ENCODE assay signal across 1 cellular context in the genomic region with DNA sequence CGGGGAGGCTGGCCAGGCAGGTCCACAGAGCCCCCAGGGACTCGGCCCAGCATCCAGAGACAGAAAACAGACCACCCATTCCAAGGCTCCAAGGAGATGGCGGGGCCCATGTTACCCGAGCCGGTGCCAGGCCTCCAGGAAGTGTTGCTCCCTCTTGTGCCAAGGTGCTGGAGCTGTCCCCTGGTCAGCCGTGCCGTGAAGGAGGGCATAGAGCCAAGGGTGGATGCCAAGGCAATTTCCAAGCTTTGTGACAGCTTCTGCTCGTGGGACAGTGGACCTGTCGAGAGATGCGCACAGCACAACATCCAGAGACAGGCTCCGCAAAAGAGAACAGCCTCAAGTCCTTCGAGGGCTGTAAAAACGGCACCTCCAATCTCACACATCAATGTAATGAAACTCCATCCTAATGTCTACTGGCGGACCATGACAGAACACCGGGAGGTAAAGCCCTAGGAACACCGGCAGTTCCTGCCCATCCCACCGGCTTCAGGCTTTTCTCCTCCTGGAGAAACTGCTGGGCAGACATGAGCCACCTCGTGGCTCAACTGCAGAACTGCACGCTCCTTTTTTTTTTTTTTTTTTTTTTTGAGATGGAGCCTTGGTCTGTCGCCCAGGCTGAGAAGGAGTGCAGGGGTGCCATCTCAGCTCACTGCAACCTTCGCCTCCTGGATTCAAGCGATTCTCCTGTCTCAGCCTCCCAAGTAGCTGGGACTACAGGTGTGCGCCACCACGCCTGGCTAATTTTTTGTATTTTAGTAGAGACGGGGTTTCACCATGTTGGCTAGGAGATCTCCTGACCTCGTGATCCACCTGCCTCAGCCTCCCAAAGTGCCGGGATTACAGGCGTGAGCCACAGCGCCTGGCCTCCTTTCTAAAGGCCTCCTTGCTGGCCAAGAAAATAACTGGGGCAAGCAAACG.
TF ChIP-seq lines count a peak whose summit lies in the region.

No MANE protein-coding gene starts in this region.

TF ChIP-seq in H1, 55 proteins besides CTCF, POLR2A, EP300 and RAD21:
- TF ChIP-seq TEAD4 (IDR thresholded peaks at IDR 0.05; ENCODE audit: low read depth, low read length) (no peak), TBP (IDR thresholded peaks at IDR 0.05; ENCODE audit: low read depth, low read length) (peak; percentile 46; the same call in 1 of the 2 replicates)
